2 cellular contexts compared by ENCODE assay signal in the genomic region with DNA sequence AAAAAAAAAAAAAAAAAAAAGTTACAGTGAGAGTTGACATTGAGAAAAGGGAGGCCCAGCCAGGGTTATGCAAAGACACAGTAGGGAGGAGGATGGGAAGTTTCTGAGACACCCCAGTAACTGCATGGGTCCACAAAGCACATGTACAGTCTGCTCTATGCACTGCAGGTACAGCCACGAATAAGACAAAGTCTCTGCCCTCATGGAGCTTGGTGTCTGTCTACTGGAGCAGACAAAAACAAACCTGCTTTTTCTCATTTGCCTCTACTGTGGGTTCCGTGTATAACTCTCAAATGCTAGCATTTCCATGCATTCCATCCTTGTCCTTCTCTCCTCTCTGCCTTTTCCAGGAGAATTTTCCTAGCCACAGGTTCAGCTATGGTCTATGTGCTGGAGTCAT.
TF ChIP-seq lines count a peak whose summit lies in the region.

No MANE protein-coding gene starts in this region.

TF ChIP-seq in GM12891, 5 proteins besides CTCF, POLR2A, EP300 and RAD21:
- TF ChIP-seq POU2F2 (IDR thresholded peaks at IDR 0.05; ENCODE audit: low read depth, low read length) = no peak
- 0 out of 2 replicates have a peak, but pooled peaks have one; percentile 29 for TF ChIP-seq POLR2AphosphoS5 (IDR thresholded peaks at IDR 0.05; ENCODE audit: low read depth, low read length)

TF ChIP-seq in H1, 55 proteins besides CTCF, POLR2A, EP300 and RAD21:
- TF ChIP-seq POLR2AphosphoS5 (IDR thresholded peaks at IDR 0.05; ENCODE audit: low read depth, low read length) = peak; percentile 60
- TF ChIP-seq CBX5 (IDR thresholded peaks at IDR 0.05; ENCODE audit: low read depth, low read length) = no peak
- TF ChIP-seq, protein P1, sequence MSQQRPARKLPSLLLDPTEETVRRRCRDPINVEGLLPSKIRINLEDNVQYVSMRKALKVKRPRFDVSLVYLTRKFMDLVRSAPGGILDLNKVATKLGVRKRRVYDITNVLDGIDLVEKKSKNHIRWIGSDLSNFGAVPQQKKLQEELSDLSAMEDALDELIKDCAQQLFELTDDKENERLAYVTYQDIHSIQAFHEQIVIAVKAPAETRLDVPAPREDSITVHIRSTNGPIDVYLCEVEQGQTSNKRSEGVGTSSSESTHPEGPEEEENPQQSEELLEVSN (IDR thresholded peaks at IDR 0.05) = no peak
TF ChIP-seq in H1: peak in this region for 1.
